Comparison of ENCODE assay signal across 12 cellular contexts in the genomic region with DNA sequence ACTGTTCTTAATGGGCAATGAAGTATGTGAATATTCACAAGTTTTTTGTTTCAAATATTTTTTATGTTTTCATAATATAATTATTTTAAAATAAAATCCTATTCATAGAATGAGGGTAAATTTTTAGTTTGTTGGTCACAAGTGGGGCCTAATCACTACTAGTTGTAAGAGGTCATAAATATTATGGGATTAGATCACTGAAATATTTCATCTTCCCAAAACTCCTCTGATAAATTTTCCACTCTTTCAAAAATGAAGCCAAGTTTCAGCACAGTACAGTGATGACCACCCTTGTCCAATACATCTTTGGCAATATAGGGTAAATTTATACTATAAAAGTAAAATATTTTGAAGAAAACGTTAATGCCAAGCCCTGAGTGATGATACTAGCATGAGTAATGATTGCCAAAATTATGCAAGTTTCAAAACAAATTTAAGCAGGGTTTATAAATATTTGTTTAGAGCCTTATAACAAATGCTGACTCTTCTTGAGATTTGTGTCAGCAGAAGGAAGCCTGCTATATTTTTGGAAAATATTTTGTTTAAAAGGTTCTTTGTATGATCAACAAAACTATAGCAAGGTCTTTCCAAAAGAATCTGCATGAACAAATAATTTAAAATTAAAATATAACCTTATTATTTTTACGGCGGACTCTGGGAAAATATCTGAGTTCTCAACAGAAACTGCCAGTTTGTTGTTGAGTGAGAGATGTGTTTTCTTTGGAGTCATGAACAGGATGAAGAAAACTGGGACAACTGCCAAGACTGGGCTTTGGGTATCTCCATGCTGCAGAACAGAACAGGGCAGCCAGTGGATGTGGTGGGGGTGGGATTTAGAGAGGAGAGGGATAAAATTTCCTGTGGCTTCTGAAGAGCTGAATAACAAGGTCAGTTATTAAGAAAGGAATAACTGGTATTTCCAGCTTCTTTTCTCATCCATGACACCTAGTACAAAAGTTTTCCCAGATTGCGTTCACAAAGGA. TPM values are rescaled to one million over a fixed set of nuclear protein-coding genes. Genes with fewer than 3 reads are reported as not detected.
DNase-seq lines count a peak whose midpoint lies in the region; ATAC-seq and TF ChIP-seq lines count a peak whose summit lies in the region.
"Had no signal": no experiment of that assay in that cellular context is flagged by ENCODE, and none has a peak within 500 bp of the region (broad histone marks: within the 10 kb centered on the region; RNA-seq: fewer than 3 reads in every experiment).

No MANE protein-coding gene starts in this region.

- H3K4me1 ChIP-seq in right lobe of liver = peaks cover 0 to 49% (median 14%) of the 10 kb centered on the region in 4 donors

- H3K36me3 ChIP-seq in right lobe of liver = no peaks in the 10 kb centered on the region

- 27% methylated on average over 4 of the region's 4 CpGs for WGBS in right lobe of liver (ENCODE audit: insufficient coverage, low coverage, low lambda C conversion rate, missing lambda C conversion rate)

- no peak for TF ChIP-seq POLR2A in right lobe of liver (IDR thresholded peaks at IDR 0.05)

- H3K27ac ChIP-seq in right lobe of liver = peak overlapping the region; percentile 34 to 85 (median 72)
- H3K27ac ChIP-seq: psoas muscle had no signal

- no peak for TF ChIP-seq CTCF in right lobe of liver (IDR thresholded peaks at IDR 0.05)

- H3K4me3 ChIP-seq in right lobe of liver = no peak overlapping the region
- H3K4me3 ChIP-seq: psoas muscle had no signal

- H3K9me3 ChIP-seq in right lobe of liver = no peaks in the 10 kb centered on the region
- H3K9me3 ChIP-seq: psoas muscle had no signal

- H3K27me3 ChIP-seq in right lobe of liver = no peaks in the 10 kb centered on the region

- intact Hi-C loops in right lobe of liver (cut with DNase I) = loop anchor here in 1 of 2 donors (10.0 kb wide), 1 partner anchor 79 kb away; the partner anchor contains the start of gene TM4SF4

- ATAC-seq in right lobe of liver = peak; percentile 68 to 83 (median 75)
- no peak for ATAC-seq in GM18909 (IDR thresholded peaks at IDR 0.05; ENCODE audit: poor library complexity, unreplicated experiment)
- ATAC-seq in HG02840 (IDR thresholded peaks at IDR 0.05; ENCODE audit: low FRiP score, unreplicated experiment) = no peak
- ATAC-seq in GM21423 (IDR thresholded peaks at IDR 0.05; ENCODE audit: unreplicated experiment) = no peak

- DNase-seq in COR-L47 (lab: John Stamatoyannopoulos, UW) (peak; percentile 87), NCI-H2029 (lab: John Stamatoyannopoulos, UW) (peak; percentile 92), brain pericyte (ENCODE audit: low read depth, low spot score) (peak; percentile 89), right lobe of liver (peak in 2 of 3 donors; percentile 51 to 87), ecto neural progenitor cell (ENCODE audit: low spot score) (no peak)
- DNase-seq: activated naive CD4-positive, alpha-beta T cell treated with anti-CD3 and anti-CD28 coated beads for 36 hours; CD4-positive, CD25-positive, alpha-beta regulatory T cell; MV-4-11; psoas muscle had no signal

RNA-seq across cellular contexts. Expression of gene TM4SF1, which starts 17.9 kb away (rescaled TPM):
- total RNA-seq in right lobe of liver = 10 to 100 TPM in 5 of 6 experiments, 1 to 10 TPM in 1; 7.9 to 63.0 (median 47.5) TPM
- total RNA-seq: activated naive CD4-positive, alpha-beta T cell treated with anti-CD3 and anti-CD28 coated beads for 36 hours had no signal

Comparison
In these comparisons a context has a peak if more than half of its experiments do, and no peak if none do; other contexts are left out.
1. ATAC-seq: peak in right lobe of liver (4 of 4); none in GM18909 (single experiment), HG02840 (single experiment) and GM21423 (single experiment).